ENCODE assay signal across 1 cellular context in genomic region chr20:13581451-13581850, GRCh38.
TF ChIP-seq lines count a peak whose summit lies in the region.

No MANE protein-coding gene starts in this region.

TF ChIP-seq in A549, 52 proteins besides CTCF, POLR2A, EP300 and RAD21 (continued from another document):
- TF ChIP-seq JUN (IDR thresholded peaks at IDR 0.05) (no peak), ZFP36 (IDR thresholded peaks at IDR 0.05; ENCODE audit: borderline replicate concordance, partially characterized antibody) (no peak), CHD4 (IDR thresholded peaks at IDR 0.05; ENCODE audit: borderline replicate concordance) (no peak)
TF ChIP-seq in A549: peak in this region for 0.
